1 cellular context compared by ENCODE assay signal in the genomic region with DNA sequence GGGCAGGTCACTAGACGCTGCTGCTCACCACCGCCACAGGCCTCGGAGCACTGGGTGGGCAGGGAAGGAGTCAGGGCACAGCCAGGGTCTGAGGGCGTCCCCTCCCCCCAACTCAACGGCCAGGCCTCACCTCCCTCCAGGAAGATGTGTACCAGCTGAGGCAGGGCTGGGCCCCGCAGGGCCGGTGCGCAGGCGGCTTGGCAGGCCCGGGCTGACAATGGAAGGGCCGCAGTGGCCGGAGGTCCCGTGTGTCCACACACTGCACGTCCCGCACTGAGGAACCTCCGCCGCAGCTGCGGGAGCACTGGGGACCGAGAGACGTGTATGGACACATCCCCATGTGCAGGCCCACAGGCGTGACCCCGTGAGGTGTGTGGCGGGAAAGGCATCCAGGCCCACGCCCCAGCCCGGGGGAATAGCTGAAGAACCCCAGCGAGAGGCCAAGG.
TF ChIP-seq lines count a peak whose summit lies in the region.

No MANE protein-coding gene starts in this region.

TF ChIP-seq in HepG2, 621 proteins besides CTCF, POLR2A, EP300 and RAD21 (continued from another document):
- TF ChIP-seq, protein P1, sequence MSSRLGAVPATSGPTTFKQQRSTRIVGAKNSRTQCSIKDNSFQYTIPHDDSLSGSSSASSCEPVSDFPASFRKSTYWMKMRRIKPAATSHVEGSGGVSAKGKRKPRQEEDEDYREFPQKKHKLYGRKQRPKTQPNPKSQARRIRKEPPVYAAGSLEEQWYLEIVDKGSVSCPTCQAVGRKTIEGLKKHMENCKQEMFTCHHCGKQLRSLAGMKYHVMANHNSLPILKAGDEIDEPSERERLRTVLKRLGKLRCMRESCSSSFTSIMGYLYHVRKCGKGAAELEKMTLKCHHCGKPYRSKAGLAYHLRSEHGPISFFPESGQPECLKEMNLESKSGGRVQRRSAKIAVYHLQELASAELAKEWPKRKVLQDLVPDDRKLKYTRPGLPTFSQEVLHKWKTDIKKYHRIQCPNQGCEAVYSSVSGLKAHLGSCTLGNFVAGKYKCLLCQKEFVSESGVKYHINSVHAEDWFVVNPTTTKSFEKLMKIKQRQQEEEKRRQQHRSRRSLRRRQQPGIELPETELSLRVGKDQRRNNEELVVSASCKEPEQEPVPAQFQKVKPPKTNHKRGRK (CRISPR knock-in tag; IDR thresholded peaks at IDR 0.05), result no peak
- TF ChIP-seq RARA (CRISPR knock-in tag; IDR thresholded peaks at IDR 0.05), result no peak
- no peak for TF ChIP-seq HBP1 (CRISPR knock-in tag; IDR thresholded peaks at IDR 0.05; ENCODE audit: low read depth)
- TF ChIP-seq NR2F2 (IDR thresholded peaks at IDR 0.05; ENCODE audit: borderline replicate concordance, low read depth), result no peak
- TF ChIP-seq, protein P2, sequence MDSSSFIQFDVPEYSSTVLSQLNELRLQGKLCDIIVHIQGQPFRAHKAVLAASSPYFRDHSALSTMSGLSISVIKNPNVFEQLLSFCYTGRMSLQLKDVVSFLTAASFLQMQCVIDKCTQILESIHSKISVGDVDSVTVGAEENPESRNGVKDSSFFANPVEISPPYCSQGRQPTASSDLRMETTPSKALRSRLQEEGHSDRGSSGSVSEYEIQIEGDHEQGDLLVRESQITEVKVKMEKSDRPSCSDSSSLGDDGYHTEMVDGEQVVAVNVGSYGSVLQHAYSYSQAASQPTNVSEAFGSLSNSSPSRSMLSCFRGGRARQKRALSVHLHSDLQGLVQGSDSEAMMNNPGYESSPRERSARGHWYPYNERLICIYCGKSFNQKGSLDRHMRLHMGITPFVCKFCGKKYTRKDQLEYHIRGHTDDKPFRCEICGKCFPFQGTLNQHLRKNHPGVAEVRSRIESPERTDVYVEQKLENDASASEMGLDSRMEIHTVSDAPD (CRISPR knock-in tag; IDR thresholded peaks at IDR 0.05), result no peak
- no peak for TF ChIP-seq REL (CRISPR knock-in tag; conservative IDR thresholded peaks at IDR 0.05)
- TF ChIP-seq FOXO4 (CRISPR knock-in tag; conservative IDR thresholded peaks at IDR 0.05), result no peak
- TF ChIP-seq ZNF44 (CRISPR knock-in tag; IDR thresholded peaks at IDR 0.05), result no peak
